ENCODE assay signal across 11 cellular contexts in genomic region chr14:100078216-100078780, GRCh38. TPM values are rescaled to one million over a fixed set of nuclear protein-coding genes. Genes with fewer than 3 reads are reported as not detected.
DNase-seq lines count a peak whose midpoint lies in the region; ATAC-seq and TF ChIP-seq lines count a peak whose summit lies in the region.
"Had no signal": no experiment of that assay in that cellular context is flagged by ENCODE, and none has a peak within 500 bp of the region (broad histone marks: within the 10 kb centered on the region; RNA-seq: fewer than 3 reads in every experiment).

No MANE protein-coding gene starts in this region.

- no peak for TF ChIP-seq CTCF in A673 (conservative IDR thresholded peaks at IDR 0.05; ENCODE audit: low read depth, low read length)
- TF ChIP-seq CTCF in HL-60 (IDR thresholded peaks at IDR 0.05; ENCODE audit: insufficient read depth, low read length) = no peak
- no peak for TF ChIP-seq CTCF in ascending aorta (IDR thresholded peaks at IDR 0.05)
- no peak for TF ChIP-seq CTCF in WERI-Rb-1 (IDR thresholded peaks at IDR 0.05; ENCODE audit: low read depth, low read length)

- no peak for ATAC-seq in naive thymus-derived CD4-positive, alpha-beta T cell
- no peak for ATAC-seq in HG03457 (IDR thresholded peaks at IDR 0.05; ENCODE audit: unreplicated experiment)
- ATAC-seq in HG03196 (IDR thresholded peaks at IDR 0.05; ENCODE audit: unreplicated experiment) = no peak

- H3K27ac Mint-ChIP-seq in naive thymus-derived CD4-positive, alpha-beta T cell = peak overlapping the region; percentile 89 to 100 (median 98)

- H3K4me1 ChIP-seq in A673 (ENCODE audit: insufficient read depth, low read length, poor library complexity, severe bottlenecking) (peaks cover 18% of the 10 kb centered on the region), ascending aorta (no peaks in the 10 kb centered on the region)
- peaks cover 87 to 99% of the 10 kb centered on the region in 2 donors for H3K4me1 ChIP-seq in naive thymus-derived CD4-positive, alpha-beta T cell (ENCODE audit: control insufficient read depth in 2 of 2, insufficient read depth in 2 of 2, low read length in 2 of 2)
- H3K4me1 ChIP-seq: HAP-1 had no signal

- CTCF ChIA-PET in A673 (lab: Charles Lee) = interaction anchor here (0.6 to 1.6 kb wide), 2 partner anchors 27 to 30 kb away, joined by 6 to 9 read pairs; no protein-coding TSS in a partner anchor
- CTCF ChIA-PET in naive thymus-derived CD4-positive, alpha-beta T cell (lab: Charles Lee) = interaction anchor here (1.1 to 26.3 kb wide), 7 partner anchors 8 to 97 kb away, joined by 3 to 758 read pairs (median 4); partner anchors contain the start of gene EVL

- intact Hi-C loops in A673 (cut with micrococcal nuclease; ENCODE audit: unreplicated experiment) = no loop called here
- intact Hi-C loops in ascending aorta (cut with DNase I) = no loop called here
- intact Hi-C loops in naive thymus-derived CD4-positive, alpha-beta T cell (cut with micrococcal nuclease) = loop anchor here (2.0 kb wide), 1 partner anchor 13 kb away; the partner anchor contains the start of gene EVL (in 2 of the 2)

- H3K27me3 ChIP-seq in A673 (replicated peaks; ENCODE audit: insufficient read depth, low read depth, low read length, poor library complexity) = no peaks in the 10 kb centered on the region
- no peaks in the 10 kb centered on the region for H3K27me3 ChIP-seq in HL-60 (ENCODE audit: insufficient read depth, poor library complexity, severe bottlenecking)
- H3K27me3 ChIP-seq in ascending aorta = no peaks in the 10 kb centered on the region
- no peaks in the 10 kb centered on the region for H3K27me3 ChIP-seq in naive thymus-derived CD4-positive, alpha-beta T cell (ENCODE audit: control insufficient read depth in 2 of 2, insufficient read depth in 2 of 2, low read length in 2 of 2)
- no peaks in the 10 kb centered on the region for H3K27me3 ChIP-seq in WERI-Rb-1 (ENCODE audit: insufficient read depth, low read depth, severe bottlenecking)

- H3K4me1 Mint-ChIP-seq in naive thymus-derived CD4-positive, alpha-beta T cell = peaks cover 83 to 99% (median 95%) of the 10 kb centered on the region in 7 donors

- H3K27me3 Mint-ChIP-seq in naive thymus-derived CD4-positive, alpha-beta T cell = no peaks in the 10 kb centered on the region

- DNase-seq in A673 (ENCODE audit: low spot score) (no peak), HL-60 (ENCODE audit: low read depth in 1 of 2, low spot score in 1 of 2) (no peak), ascending aorta (ENCODE audit: low spot score in 2 of 2) (no peak), NOMO-1 (lab: John Stamatoyannopoulos, UW; ENCODE audit: unreplicated experiment in 2 of 2) (no peak), WERI-Rb-1 (no peak)
- DNase-seq in naive thymus-derived CD4-positive, alpha-beta T cell = peak in 1 of 9 donors; percentile 23
- DNase-seq: left ventricle myocardium superior had no signal

- H3K27ac ChIP-seq in A673 (ENCODE audit: low read depth, low read length, poor library complexity, severe bottlenecking) (peak overlapping the region; percentile 5), HL-60 (replicated peaks) (peak overlapping the region; percentile 45), ascending aorta (peak overlapping the region; percentile 19 to 36), WERI-Rb-1 (no peak overlapping the region)
- H3K27ac ChIP-seq in naive thymus-derived CD4-positive, alpha-beta T cell (ENCODE audit: low read depth, low read length) = peak overlapping the region; percentile 98
- H3K27ac ChIP-seq: C4-2B had no signal

- POLR2A ChIA-PET in A673 (lab: Charles Lee; ENCODE audit: low non-redundant PET) = interaction anchor here (0.7 kb wide), 1 partner anchor 145 kb away, joined by 3 read pairs; no protein-coding TSS in a partner anchor
- POLR2A ChIA-PET in naive thymus-derived CD4-positive, alpha-beta T cell (lab: Charles Lee) = interaction anchor here (0.6 to 59.0 kb wide), 7 partner anchors 13 to 1539 kb away, joined by 3 to 2344 read pairs (median 3); partner anchors contain the start of gene EVL

- H3K36me3 ChIP-seq in A673 (ENCODE audit: insufficient read depth, low read length, poor library complexity, severe bottlenecking) (no peaks in the 10 kb centered on the region), ascending aorta (no peaks in the 10 kb centered on the region), WERI-Rb-1 (no peaks in the 10 kb centered on the region)
- H3K36me3 ChIP-seq in naive thymus-derived CD4-positive, alpha-beta T cell (ENCODE audit: control insufficient read depth in 2 of 3, insufficient read depth in 3 of 3, low read length in 3 of 3) = peaks cover 15 to 26% (median 22%) of the 10 kb centered on the region in 3 experiments
- H3K36me3 ChIP-seq: HAP-1 had no signal

- peaks cover 0 to 6% (median 0%) of the 10 kb centered on the region in 11 donors for H3K9me3 Mint-ChIP-seq in naive thymus-derived CD4-positive, alpha-beta T cell

- BruUV-seq in A673 (replicated peaks; lab: Mats Ljungman, UMichigan) = no TSS peak

- no peak overlapping the region for H3K4me3 ChIP-seq in A673 (ENCODE audit: low read depth, low read length, poor library complexity, severe bottlenecking)
- no peak overlapping the region for H3K4me3 ChIP-seq in HL-60 (replicated peaks; ENCODE audit: insufficient read depth, low read length)
- H3K4me3 ChIP-seq in ascending aorta = no peak overlapping the region
- peak overlapping the region; percentile 39 for H3K4me3 ChIP-seq in naive thymus-derived CD4-positive, alpha-beta T cell (ENCODE audit: low read length)
- no peak overlapping the region for H3K4me3 ChIP-seq in WERI-Rb-1 (ENCODE audit: low read depth, low read length)
- H3K4me3 ChIP-seq: HAP-1 had no signal

- H3K9me3 ChIP-seq in A673 (ENCODE audit: low read depth, low read length, poor library complexity, severe bottlenecking) (no peaks in the 10 kb centered on the region), ascending aorta (no peaks in the 10 kb centered on the region), WERI-Rb-1 (ENCODE audit: severe bottlenecking) (no peaks in the 10 kb centered on the region)
- no peaks in the 10 kb centered on the region for H3K9me3 ChIP-seq in naive thymus-derived CD4-positive, alpha-beta T cell (ENCODE audit: control insufficient read depth in 2 of 3, low read length in 3 of 3)
- H3K9me3 ChIP-seq: HAP-1 had no signal

- peak overlapping the region; percentile 78 to 98 (median 87) for H3K4me3 Mint-ChIP-seq in naive thymus-derived CD4-positive, alpha-beta T cell

- peaks cover 11 to 86% (median 27%) of the 10 kb centered on the region in 5 donors for H3K36me3 Mint-ChIP-seq in naive thymus-derived CD4-positive, alpha-beta T cell

RNA-seq across cellular contexts. Expression of gene EVL, which starts 13.1 kb away (rescaled TPM):
- total RNA-seq in A673 (2021) (82.9 and 112 TPM in 2 replicates), ascending aorta (11.7 TPM)
- total RNA-seq in naive thymus-derived CD4-positive, alpha-beta T cell = 1,000 to 10,000 TPM in 3 of 5 experiments, 100 to 1,000 TPM in 2; 851 to 1,469 (median 1,230) TPM
- polyA plus RNA-seq in naive thymus-derived CD4-positive, alpha-beta T cell = 100 to 1,000 TPM; 163 to 184 TPM

Comparison
In these comparisons a context has a peak if more than half of its experiments do, and no peak if none do; other contexts are left out.
1. intact Hi-C loops: an anchor here in naive thymus-derived CD4-positive, alpha-beta T cell (2.0 kb wide); none called in A673 and ascending aorta.